12 cellular contexts compared by ENCODE assay signal in the genomic region with DNA sequence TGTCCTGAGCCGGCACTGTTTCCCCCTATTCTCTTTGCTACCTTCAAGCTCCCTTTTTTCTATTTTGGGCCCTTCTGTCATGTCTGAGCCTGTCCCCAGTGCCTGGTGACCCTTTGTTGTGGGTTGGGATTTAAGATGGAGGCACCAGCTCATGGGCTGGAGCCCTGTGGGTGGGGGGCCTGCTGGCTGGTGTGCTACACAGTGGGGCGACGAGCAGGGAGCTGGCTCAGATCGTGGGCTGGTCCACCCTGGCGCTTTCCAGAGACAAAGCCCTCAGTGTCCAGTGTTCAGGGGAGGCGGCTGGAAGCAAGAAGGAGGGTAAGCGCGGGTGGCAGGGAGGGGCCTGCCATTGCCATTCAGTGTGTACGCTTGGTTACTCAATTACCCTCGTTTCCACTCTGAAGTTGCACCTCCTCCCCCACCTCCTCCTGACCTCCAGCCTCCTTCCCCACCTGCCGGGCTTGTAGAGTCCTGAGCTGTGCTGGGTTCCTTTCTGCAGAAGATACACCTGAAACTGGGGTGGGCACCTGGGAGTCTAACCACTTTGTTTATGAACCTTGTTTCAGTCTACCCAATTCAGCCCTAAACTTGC. TPM values are rescaled to one million over a fixed set of nuclear protein-coding genes. Genes with fewer than 3 reads are reported as not detected.
A peak's percentile ranks its signal among the peaks of the same experiment; 100 is the strongest.
DNase-seq lines count a peak whose midpoint lies in the region; ATAC-seq and TF ChIP-seq lines count a peak whose summit lies in the region.
"Had no signal": no experiment of that assay in that cellular context is flagged by ENCODE, and none has a peak within 500 bp of the region (broad histone marks: within the 10 kb centered on the region; RNA-seq: fewer than 3 reads in every experiment).

No MANE protein-coding gene starts in this region.

- peaks cover 7% of the 10 kb centered on the region for H3K36me3 ChIP-seq in upper lobe of right lung

- peak overlapping the region; percentile 96 for H3K27ac ChIP-seq in caudate nucleus (ENCODE audit: low read depth, low read length)
- H3K27ac ChIP-seq in upper lobe of right lung: peak overlapping the region; percentile 67
- H3K27ac ChIP-seq: foreskin keratinocyte had no signal

- H3K9me3 ChIP-seq in upper lobe of right lung: no peaks in the 10 kb centered on the region
- H3K9me3 ChIP-seq: A549 had no signal

- H3K4me3 ChIP-seq in upper lobe of right lung: no peak overlapping the region
- H3K4me3 ChIP-seq: A549 had no signal

- intact Hi-C loops in upper lobe of right lung (cut with DNase I): no loop called here

- H3K27me3 ChIP-seq in upper lobe of right lung: no peaks in the 10 kb centered on the region
- H3K27me3 ChIP-seq: foreskin keratinocyte had no signal

- peaks cover 44% of the 10 kb centered on the region for H3K4me1 ChIP-seq in upper lobe of right lung

- DNase-seq in SKM-1 treated with dmso at 0.1 percent for 144 hours (lab: John Stamatoyannopoulos, UW; ENCODE audit: unreplicated experiment) (peak; percentile 18), SKM-1 (lab: John Stamatoyannopoulos, UW; ENCODE audit: unreplicated experiment) (no peak), caudate nucleus (lab: John Stamatoyannopoulos, UW) (peak in 58 of 61 donors; percentile 31 to 93 (median 82)), midbrain (lab: John Stamatoyannopoulos, UW) (peak; percentile 85), upper lobe of right lung (no peak), T-helper 1 cell (no peak), SIG-M5 (lab: John Stamatoyannopoulos, UW) (no peak)
- DNase-seq: foreskin keratinocyte; NCI-H82; stimulated activated naive CD4-positive, alpha-beta T cell treated with Interleukin-2 at 50 U/mL for 16 hours had no signal

- ATAC-seq in upper lobe of right lung (peak; percentile 73), GM21529 (IDR thresholded peaks at IDR 0.05; ENCODE audit: unreplicated experiment) (no peak)
- ATAC-seq: A549, foreskin keratinocyte had no signal

- TF ChIP-seq CTCF in upper lobe of right lung (IDR thresholded peaks at IDR 0.05): no peak

RNA-seq across cellular contexts. Expression of a gene that starts 49.8 kb away (rescaled TPM):
- 47.5 TPM for total RNA-seq in upper lobe of right lung

Comparison
In these comparisons a context has a peak if more than half of its experiments do, and no peak if none do; other contexts are left out.
1. DNase-seq: peak in SKM-1 treated with dmso at 0.1 percent for 144 hours (single experiment), caudate nucleus (58 of 61) and midbrain (single experiment); none in SKM-1 (single experiment), upper lobe of right lung (single experiment), T-helper 1 cell (0 of 5) and SIG-M5 (single experiment).